8 cellular contexts compared by ENCODE assay signal in genomic region chr1:156608981-156609380, GRCh38. TPM values are rescaled to one million over a fixed set of nuclear protein-coding genes. Genes with fewer than 3 reads are reported as not detected.
DNase-seq lines count a peak whose midpoint lies in the region; ATAC-seq, FAIRE-seq and TF ChIP-seq lines count a peak whose summit lies in the region.

No MANE protein-coding gene starts in this region.

- TF ChIP-seq CTCF in GM12875 (IDR thresholded peaks at IDR 0.05; ENCODE audit: borderline replicate concordance, insufficient read depth, low read depth, low read length): peak; percentile 65
- TF ChIP-seq CTCF in K562 (IDR thresholded peaks at IDR 0.05 in 2 of 3, conservative IDR thresholded peaks at IDR 0.05 in 1 of 3; ENCODE audit: insufficient read depth in 2 of 3, low read depth in 1 of 3, low read length in 3 of 3): peak; percentile 81 to 85 (median 83)

- H2AFZ ChIP-seq in K562 (ENCODE audit: low read depth, low read length) (no peak overlapping the region), neuronal stem cell (ENCODE audit: low read length) (no peak overlapping the region)

- no peaks in the 10 kb centered on the region for H3K79me2 ChIP-seq in K562 (ENCODE audit: control insufficient read depth, insufficient read depth, low read length)

- H3K27me3 ChIP-seq in K562 (ENCODE audit: control insufficient read depth in 2 of 2, insufficient read depth in 2 of 2, low read length in 2 of 2) (no peaks in the 10 kb centered on the region), neuronal stem cell (ENCODE audit: control insufficient read depth in 3 of 3, insufficient read depth in 3 of 3, low read depth in 1 of 3, low read length in 3 of 3) (peaks cover 0 to 8% (median 0%) of the 10 kb centered on the region in 3 experiments)

- DNase-seq in NAMALWA (ENCODE audit: low spot score) (peak; percentile 88), T-helper 17 cell (peak; percentile 29 to 44 (median 30)), K562 (ENCODE audit: extremely low read depth in 1 of 4, low spot score in 3 of 4) (peak; percentile 58 to 62 (median 60)), lung microvascular endothelial cell (ENCODE audit: low read depth in 2 of 2) (peak; percentile 25 to 47), neuronal stem cell (ENCODE audit: low spot score) (no peak), HPDE6-E6E7 (ENCODE audit: extremely low spot score) (no peak)

- no peak overlapping the region for H3K27ac ChIP-seq in K562 (ENCODE audit: extremely low read depth, low read depth, low read length)
- no peak overlapping the region for H3K27ac ChIP-seq in neuronal stem cell (replicated peaks; ENCODE audit: low read length)

- no peak overlapping the region for H4K91ac ChIP-seq in neuronal stem cell (ENCODE audit: low read depth, low read length, poor library complexity)

- H3K18ac ChIP-seq in neuronal stem cell (ENCODE audit: low read length): no peak overlapping the region

- intact Hi-C loops in K562 (cut with micrococcal nuclease): loop anchor here (1.0 to 2.0 kb wide), 3 partner anchors 25 to 226 kb away; no protein-coding TSS in a partner anchor

- H3K79me1 ChIP-seq in neuronal stem cell (ENCODE audit: low read depth, low read length): no peaks in the 10 kb centered on the region

- H3K4me1 Mint-ChIP-seq in T-helper 17 cell: peaks cover 8% of the 10 kb centered on the region

- H3K4me1 ChIP-seq in K562 (replicated peaks in 1 of 2; ENCODE audit: control insufficient read depth in 2 of 2, insufficient read depth in 2 of 2, low read length in 2 of 2): peaks cover 0 to 2% of the 10 kb centered on the region in 2 experiments; a peak in 2 of 5 replicates
- no peaks in the 10 kb centered on the region for H3K4me1 ChIP-seq in neuronal stem cell (ENCODE audit: control insufficient read depth in 2 of 2, insufficient read depth in 1 of 2, low read depth in 1 of 2, low read length in 2 of 2)

- CTCF ChIA-PET in K562 (lab: Yijun Ruan, JAX; ENCODE audit: low intra/inter-chr PET ratio): interaction anchor here (0.6 to 3.1 kb wide), 12 partner anchors 21 to 226 kb away, joined by 3 to 77 read pairs (median 5); no protein-coding TSS in a partner anchor

- no peak overlapping the region for H3K4me3 Mint-ChIP-seq in T-helper 17 cell

- no peak overlapping the region for H3K23ac ChIP-seq in neuronal stem cell (ENCODE audit: low read depth, low read length, poor library complexity)

- POLR2A ChIA-PET in K562 (lab: Yijun Ruan, JAX): interaction anchor here (0.9 to 1.2 kb wide), 3 partner anchors 15 to 22 kb away, joined by 4 to 6 read pairs (median 4); partner anchors contain the start of gene NAXE

- no peak overlapping the region for H2BK12ac ChIP-seq in neuronal stem cell (ENCODE audit: low read length)

- no peak for TF ChIP-seq EP300 in K562 (IDR thresholded peaks at IDR 0.05; ENCODE audit: low read length)

- H3K9ac ChIP-seq in K562 (ENCODE audit: insufficient read depth in 1 of 2, low read depth in 2 of 2, low read length in 2 of 2) (no peak overlapping the region), neuronal stem cell (ENCODE audit: low read depth, low read length, poor library complexity) (no peak overlapping the region)

- no peak overlapping the region for H3K27ac Mint-ChIP-seq in T-helper 17 cell

- no peak overlapping the region for H2BK5ac ChIP-seq in neuronal stem cell (ENCODE audit: low read length)

- H3K27me3 Mint-ChIP-seq in T-helper 17 cell: peaks cover 23% of the 10 kb centered on the region

- H3K4me2 ChIP-seq in K562 (ENCODE audit: insufficient read depth, low read length) (no peak overlapping the region; the same call in 1 of the 2 replicates), neuronal stem cell (ENCODE audit: insufficient read depth, low read length, poor library complexity, severe bottlenecking) (no peak overlapping the region)

- BruUV-seq in K562 (replicated peaks; lab: Mats Ljungman, UMichigan): no TSS peak

- FAIRE-seq in K562 (lab: Jason Lieb, UNC): peak; percentile 81

- WGBS in K562 (ENCODE audit: insufficient coverage, low coverage, missing lambda C conversion rate): 8% methylated on average over 6 of the region's 6 CpGs
- WGBS in neuronal stem cell (ENCODE audit: extremely low coverage in 2 of 2, insufficient read length in 2 of 2, insufficient replicate concordance in 1 of 2), 2 donors: no CpG with 5 or more reads among the region's 6 CpGs

- in situ Hi-C loops in K562 (cut with MboI): no loop called here

- ATAC-seq in T-helper 17 cell: peak; percentile 80
- ATAC-seq in K562: peak; percentile 94
- no peak for ATAC-seq in HG02763 (IDR thresholded peaks at IDR 0.05; ENCODE audit: unreplicated experiment)

- H3K9me1 ChIP-seq in K562 (ENCODE audit: control insufficient read depth, insufficient read depth, low read length): no peaks in the 10 kb centered on the region

- H3K9me3 ChIP-seq in T-helper 17 cell (ENCODE audit: control insufficient read depth, low read length, poor library complexity, severe bottlenecking): no peaks in the 10 kb centered on the region
- H3K9me3 ChIP-seq in K562 (replicated peaks; ENCODE audit: control insufficient read depth, insufficient read depth, low read depth, low read length): no peaks in the 10 kb centered on the region
- no peaks in the 10 kb centered on the region for H3K9me3 ChIP-seq in neuronal stem cell (replicated peaks in 1 of 2; ENCODE audit: control insufficient read depth in 2 of 2, insufficient read depth in 1 of 2, low read depth in 1 of 2, low read length in 2 of 2)

- no peak overlapping the region for H2BK120ac ChIP-seq in neuronal stem cell (ENCODE audit: low read depth, low read length)

- H3K36me3 ChIP-seq in K562 (ENCODE audit: control insufficient read depth, insufficient read depth, low read length) (no peaks in the 10 kb centered on the region), neuronal stem cell (replicated peaks in 1 of 2; ENCODE audit: control insufficient read depth in 2 of 2, insufficient read depth in 2 of 2, low read length in 2 of 2) (no peaks in the 10 kb centered on the region)

- no peak overlapping the region for H3K4me3 ChIP-seq in GM12875 (ENCODE audit: low read depth, low read length)
- no peak overlapping the region for H3K4me3 ChIP-seq in K562
- H3K4me3 ChIP-seq in neuronal stem cell (ENCODE audit: low read length in 2 of 2): no peak overlapping the region

- H3K14ac ChIP-seq in neuronal stem cell (ENCODE audit: low read length): no peak overlapping the region

- TF ChIP-seq RAD21 in K562 (CRISPR knock-in tag; conservative IDR thresholded peaks at IDR 0.05 in 1 of 2, IDR thresholded peaks at IDR 0.05 in 1 of 2): peak; percentile 57 to 79

- H2BK15ac ChIP-seq in neuronal stem cell (ENCODE audit: low read length): no peak overlapping the region

- TF ChIP-seq POLR2A in K562 (conservative IDR thresholded peaks at IDR 0.05): no peak

- H4K20me1 ChIP-seq in K562 (replicated peaks; ENCODE audit: control insufficient read depth, insufficient read depth, low read length): no peaks in the 10 kb centered on the region

- H4K8ac ChIP-seq in neuronal stem cell (ENCODE audit: low read depth, low read length): no peak overlapping the region

- H3K4ac ChIP-seq in neuronal stem cell (ENCODE audit: low read length): no peak overlapping the region

- H3K36me3 Mint-ChIP-seq in T-helper 17 cell (ENCODE audit: low read depth): no peaks in the 10 kb centered on the region

- no peak overlapping the region for H2AK5ac ChIP-seq in neuronal stem cell (ENCODE audit: low read depth, low read length)

RNA-seq across cellular contexts. Expression of gene GPATCH4, which starts 7.7 kb away (rescaled TPM):
- total RNA-seq in T-helper 17 cell (10 to 100 TPM; 39.2 to 39.6 TPM), K562 (2014; rRNA removed) (43.7 and 47.5 TPM in 2 replicates), K562 (2014; rRNA removed; fragmentation: Illumina TruSeq; extraction: Trizol) (73.1 and 76.5 TPM in 2 replicates), K562 (2015; rRNA removed; fragmentation: Illumina TruSeq; extraction: Trizol) (75.8 and 79.5 TPM in 2 replicates), K562 (2021) (45.8 and 51.4 TPM in 2 replicates), lung microvascular endothelial cell (8.9 and 9.9 TPM in 2 replicates)
- total RNA-seq in K562 (2011; cell fraction: chromatin; rRNA removed; ENCODE audit: low replicate concordance): 75.8 and 111 TPM in 2 replicates
- total RNA-seq in K562 (2011; cell fraction: nucleolus; rRNA removed): 69.5 and 70.0 TPM in 2 replicates
- total RNA-seq in K562 (2011; cell fraction: nucleoplasm; rRNA removed): 69.2 and 102 TPM in 2 replicates
- polyA plus RNA-seq in K562 (2011; rRNA removed) (51.5 and 57.9 TPM in 2 replicates), K562 (2014; fragmentation: Illumina TruSeq; extraction: Trizol) (94.7 and 105 TPM in 2 replicates), K562 (2014; fragmentation: Nextera tagmentation; extraction: Ambion mirVana) (10 to 100 TPM; 82.1 to 90.8 TPM), K562 (2014; rRNA removed) (53.9 and 59.3 TPM in 2 replicates)
- 29.4 and 32.0 TPM in 2 replicates for polyA plus RNA-seq in K562 (2011; cell fraction: cytosol; rRNA removed)
- polyA plus RNA-seq in K562 (2011; cell fraction: nucleus; rRNA removed): 51.1 and 51.7 TPM in 2 replicates
- 27.1 and 86.2 TPM in 2 replicates for polyA plus RNA-seq in K562 (2012)
- polyA minus RNA-seq in K562 (2011; rRNA and poly(A)+ RNA removed): 72.9 and 74.3 TPM in 2 replicates
- 17.4 and 29.2 TPM in 2 replicates for polyA minus RNA-seq in K562 (2011; cell fraction: cytosol; rRNA and poly(A)+ RNA removed)
- 49.8 and 60.9 TPM in 2 replicates for polyA minus RNA-seq in K562 (2011; cell fraction: nucleus; rRNA and poly(A)+ RNA removed)
- polyA plus RNA-seq in neuronal stem cell (2013, experiment 1 of 2): 17.6 TPM
- 17.2 TPM for polyA plus RNA-seq in neuronal stem cell (2013, experiment 2 of 2)

RNA-seq across cellular contexts. Expression of gene HAPLN2, which starts 10.2 kb away (rescaled TPM):
- total RNA-seq in T-helper 17 cell: under 1 TPM in 1 of 2 donors, not detected in 1; 0.35 TPM
- 1.4 TPM in 1 of 2 replicates, not detected in the other for total RNA-seq in K562 (2011; cell fraction: chromatin; rRNA removed; ENCODE audit: low replicate concordance)
- total RNA-seq in K562 (2011; cell fraction: nucleolus; rRNA removed): 3.0 TPM in 2 replicates
- 0.53 and 0.88 TPM in 2 replicates for total RNA-seq in K562 (2011; cell fraction: nucleoplasm; rRNA removed)
- 3.1 and 3.8 TPM in 2 replicates for total RNA-seq in K562 (2014; rRNA removed)
- total RNA-seq in K562 (2014; rRNA removed; fragmentation: Illumina TruSeq; extraction: Trizol): not detected in 2 replicates
- 0.14 and 0.19 TPM in 2 replicates for total RNA-seq in K562 (2015; rRNA removed; fragmentation: Illumina TruSeq; extraction: Trizol)
- 3.6 and 5.2 TPM in 2 replicates for total RNA-seq in K562 (2021)
- 0.39 and 0.76 TPM in 2 replicates for polyA plus RNA-seq in K562 (2011; rRNA removed)
- polyA plus RNA-seq in K562 (2011; cell fraction: cytosol; rRNA removed): 1.3 and 4.1 TPM in 2 replicates
- polyA plus RNA-seq in K562 (2011; cell fraction: nucleus; rRNA removed): 6.5 and 10.9 TPM in 2 replicates
- polyA plus RNA-seq in K562 (2012): 0.95 and 3.3 TPM in 2 replicates
- 0.17 TPM in 1 of 2 replicates, not detected in the other for polyA plus RNA-seq in K562 (2014; fragmentation: Illumina TruSeq; extraction: Trizol)
- not detected for polyA plus RNA-seq in K562 (2014; fragmentation: Nextera tagmentation; extraction: Ambion mirVana)
- 4.4 and 4.5 TPM in 2 replicates for polyA plus RNA-seq in K562 (2014; rRNA removed)
- polyA minus RNA-seq in K562 (2011; rRNA and poly(A)+ RNA removed): 0.35 TPM in 1 of 2 replicates, not detected in the other
- polyA minus RNA-seq in K562 (2011; cell fraction: cytosol; rRNA and poly(A)+ RNA removed): not detected in 2 replicates
- polyA minus RNA-seq in K562 (2011; cell fraction: nucleus; rRNA and poly(A)+ RNA removed): 3.1 and 3.8 TPM in 2 replicates
- not detected in 2 replicates for total RNA-seq in lung microvascular endothelial cell
- polyA plus RNA-seq in neuronal stem cell (2013, experiment 1 of 2): 1.8 TPM
- polyA plus RNA-seq in neuronal stem cell (2013, experiment 2 of 2): 1.7 TPM

RNA-seq across cellular contexts. Expression of gene NAXE, which starts 17.4 kb away (rescaled TPM):
- total RNA-seq in T-helper 17 cell (10 to 100 TPM; 27.5 to 32.0 TPM), K562 (2014; rRNA removed) (122 and 150 TPM in 2 replicates), K562 (2014; rRNA removed; fragmentation: Illumina TruSeq; extraction: Trizol) (76.6 and 99.9 TPM in 2 replicates), K562 (2015; rRNA removed; fragmentation: Illumina TruSeq; extraction: Trizol) (90.0 and 93.1 TPM in 2 replicates), K562 (2021) (112 and 113 TPM in 2 replicates), lung microvascular endothelial cell (56.2 and 58.5 TPM in 2 replicates)
- 43.8 and 126 TPM in 2 replicates for total RNA-seq in K562 (2011; cell fraction: chromatin; rRNA removed; ENCODE audit: low replicate concordance)
- 112 and 139 TPM in 2 replicates for total RNA-seq in K562 (2011; cell fraction: nucleolus; rRNA removed)
- total RNA-seq in K562 (2011; cell fraction: nucleoplasm; rRNA removed): 102 TPM in 2 replicates
- polyA plus RNA-seq in K562 (2011; rRNA removed) (38.4 and 66.9 TPM in 2 replicates), K562 (2014; fragmentation: Illumina TruSeq; extraction: Trizol) (136 and 137 TPM in 2 replicates), K562 (2014; fragmentation: Nextera tagmentation; extraction: Ambion mirVana) (10 to 100 TPM; 27.3 to 38.2 TPM), K562 (2014; rRNA removed) (77.2 and 85.8 TPM in 2 replicates)
- 81.6 and 136 TPM in 2 replicates for polyA plus RNA-seq in K562 (2011; cell fraction: cytosol; rRNA removed)
- 82.3 and 92.2 TPM in 2 replicates for polyA plus RNA-seq in K562 (2011; cell fraction: nucleus; rRNA removed)
- polyA plus RNA-seq in K562 (2012): 106 and 111 TPM in 2 replicates
- 31.2 and 45.6 TPM in 2 replicates for polyA minus RNA-seq in K562 (2011; rRNA and poly(A)+ RNA removed)
- polyA minus RNA-seq in K562 (2011; cell fraction: cytosol; rRNA and poly(A)+ RNA removed): 23.6 and 34.6 TPM in 2 replicates
- 40.1 and 65.3 TPM in 2 replicates for polyA minus RNA-seq in K562 (2011; cell fraction: nucleus; rRNA and poly(A)+ RNA removed)
- 46.7 TPM for polyA plus RNA-seq in neuronal stem cell (2013, experiment 1 of 2)
- 47.1 TPM for polyA plus RNA-seq in neuronal stem cell (2013, experiment 2 of 2)

RNA-seq across cellular contexts. Expression of gene TTC24, which starts 29.5 kb away (rescaled TPM):
- total RNA-seq in T-helper 17 cell: under 1 TPM in 1 of 2 donors, not detected in 1; 0.94 TPM
- total RNA-seq in K562 (2011; cell fraction: chromatin; rRNA removed; ENCODE audit: low replicate concordance): not detected in 2 replicates
- total RNA-seq in K562 (2011; cell fraction: nucleolus; rRNA removed): not detected in 2 replicates
- not detected in 2 replicates for total RNA-seq in K562 (2011; cell fraction: nucleoplasm; rRNA removed)
- not detected in 2 replicates for total RNA-seq in K562 (2014; rRNA removed)
- not detected in 2 replicates for total RNA-seq in K562 (2014; rRNA removed; fragmentation: Illumina TruSeq; extraction: Trizol)
- total RNA-seq in K562 (2015; rRNA removed; fragmentation: Illumina TruSeq; extraction: Trizol): not detected in 2 replicates
- not detected in 2 replicates for total RNA-seq in K562 (2021)
- not detected in 2 replicates for polyA plus RNA-seq in K562 (2011; rRNA removed)
- polyA plus RNA-seq in K562 (2011; cell fraction: cytosol; rRNA removed): not detected in 2 replicates
- not detected in 2 replicates for polyA plus RNA-seq in K562 (2011; cell fraction: nucleus; rRNA removed)
- polyA plus RNA-seq in K562 (2012): not detected in 2 replicates
- polyA plus RNA-seq in K562 (2014; fragmentation: Illumina TruSeq; extraction: Trizol): not detected in 2 replicates
- polyA plus RNA-seq in K562 (2014; fragmentation: Nextera tagmentation; extraction: Ambion mirVana): not detected
- not detected in 2 replicates for polyA plus RNA-seq in K562 (2014; rRNA removed)
- polyA minus RNA-seq in K562 (2011; rRNA and poly(A)+ RNA removed): not detected in 2 replicates
- not detected in 2 replicates for polyA minus RNA-seq in K562 (2011; cell fraction: cytosol; rRNA and poly(A)+ RNA removed)
- polyA minus RNA-seq in K562 (2011; cell fraction: nucleus; rRNA and poly(A)+ RNA removed): not detected in 2 replicates
- not detected in 2 replicates for total RNA-seq in lung microvascular endothelial cell
- polyA plus RNA-seq in neuronal stem cell (2013, experiment 1 of 2): not detected
- not detected for polyA plus RNA-seq in neuronal stem cell (2013, experiment 2 of 2)

RNA-seq across cellular contexts. Expression of gene BCAN, which starts 32.9 kb away (rescaled TPM):
- not detected for total RNA-seq in T-helper 17 cell
- total RNA-seq in K562 (2011; cell fraction: chromatin; rRNA removed; ENCODE audit: low replicate concordance): 0.12 TPM in 1 of 2 replicates, not detected in the other
- total RNA-seq in K562 (2011; cell fraction: nucleolus; rRNA removed): 0.17 and 0.26 TPM in 2 replicates
- not detected in 2 replicates for total RNA-seq in K562 (2011; cell fraction: nucleoplasm; rRNA removed)
- total RNA-seq in K562 (2014; rRNA removed): 0.12 TPM in 1 of 2 replicates, not detected in the other
- total RNA-seq in K562 (2014; rRNA removed; fragmentation: Illumina TruSeq; extraction: Trizol): not detected in 2 replicates
- total RNA-seq in K562 (2015; rRNA removed; fragmentation: Illumina TruSeq; extraction: Trizol): 0.08 TPM in 1 of 2 replicates, not detected in the other
- 0.22 TPM in 1 of 2 replicates, not detected in the other for total RNA-seq in K562 (2021)
- 0.06 and 0.09 TPM in 2 replicates for polyA plus RNA-seq in K562 (2011; rRNA removed)
- 0.04 and 0.25 TPM in 2 replicates for polyA plus RNA-seq in K562 (2011; cell fraction: cytosol; rRNA removed)
- 0.06 and 0.21 TPM in 2 replicates for polyA plus RNA-seq in K562 (2011; cell fraction: nucleus; rRNA removed)
- polyA plus RNA-seq in K562 (2012): 0.35 and 0.52 TPM in 2 replicates
- 0.19 and 0.33 TPM in 2 replicates for polyA plus RNA-seq in K562 (2014; fragmentation: Illumina TruSeq; extraction: Trizol)
- polyA plus RNA-seq in K562 (2014; fragmentation: Nextera tagmentation; extraction: Ambion mirVana): under 1 TPM in 1 of 2 experiments, not detected in 1; 0.04 TPM
- 0.22 and 0.23 TPM in 2 replicates for polyA plus RNA-seq in K562 (2014; rRNA removed)
- not detected in 2 replicates for polyA minus RNA-seq in K562 (2011; rRNA and poly(A)+ RNA removed)
- polyA minus RNA-seq in K562 (2011; cell fraction: cytosol; rRNA and poly(A)+ RNA removed): not detected in 2 replicates
- not detected in 2 replicates for polyA minus RNA-seq in K562 (2011; cell fraction: nucleus; rRNA and poly(A)+ RNA removed)
- not detected in 2 replicates for total RNA-seq in lung microvascular endothelial cell
- 0.89 TPM for polyA plus RNA-seq in neuronal stem cell (2013, experiment 1 of 2)
- polyA plus RNA-seq in neuronal stem cell (2013, experiment 2 of 2): 0.54 TPM

Comparison
In these comparisons a context has a peak if more than half of its experiments do, and no peak if none do; other contexts are left out.
1. DNase-seq: peak in NAMALWA (single experiment), T-helper 17 cell (3 of 3), K562 (4 of 4) and lung microvascular endothelial cell (2 of 2); none in neuronal stem cell (single experiment) and HPDE6-E6E7 (single experiment).